7 cellular contexts compared by ENCODE assay signal in genomic region chr18:35919179-35919578, GRCh38.
"Had no signal": no experiment of that assay in that cellular context is flagged by ENCODE, and none has a peak within 500 bp of the region (broad histone marks: within the 10 kb centered on the region; RNA-seq: fewer than 3 reads in every experiment).

No MANE protein-coding gene starts in this region.

- H3K4me2 ChIP-seq: GM23338 had no signal

- ATAC-seq: GM23338, HCT116, HepG2 had no signal

- H2AFZ ChIP-seq: GM23338 had no signal

- H3K27ac ChIP-seq: HL-60 had no signal

- H3K4me3 ChIP-seq: GM23338, HAP-1 had no signal

- H3K9me3 ChIP-seq: HAP-1 had no signal

- H3K36me3 ChIP-seq: HAP-1 had no signal

- DNase-seq: H7, HFFc6 had no signal
